Comparison of ENCODE assay signal across 21 cellular contexts in genomic region chr5:141411575-141411974, GRCh38. TPM values are rescaled to one million over a fixed set of nuclear protein-coding genes. Genes with fewer than 3 reads are reported as not detected.
"Had no signal": no experiment of that assay in that cellular context is flagged by ENCODE, and none has a peak within 500 bp of the region (broad histone marks: within the 10 kb centered on the region; RNA-seq: fewer than 3 reads in every experiment).

No MANE protein-coding gene starts in this region.

- H3K4me3 Mint-ChIP-seq: activated CD4-positive, alpha-beta T cell treated with anti-CD3 and anti-CD28 coated beads, Interleukin-2, amount 10 ng/mL, durations not matched to agents 24 days and 14 days; activated naive CD8-positive, alpha-beta T cell treated with anti-CD3 and anti-CD28 coated beads for 36 hours; activated T-cell treated with anti-CD3 and anti-CD28 coated beads, Interleukin-2, amount 50 U/mL, for 72 hours; central memory CD8-positive, alpha-beta T cell; naive thymus-derived CD8-positive, alpha-beta T cell; stimulated activated memory B cell treated with anti-CD40 and anti-IgM and Interleukin-4, amounts not matched to agents 10 μg/mL and 1 μg/mL and 100 μg/mL, for 72 hours; T-helper 2 cell treated with Interferon-gamma antibody and Interleukin-4, amounts not matched to agents 5 μg/mL and 100 μg/mL, for 36 hours had no signal

- DNase-seq: activated CD4-positive, CD25-positive, alpha-beta regulatory T cell; activated CD8-positive, alpha-beta memory T cell treated with anti-CD3 and anti-CD28 coated beads, Interleukin-2, amount 50 U/mL, for 48 hours; activated gamma-delta T cell treated with Interleukin-2 at 50 U/mL for 16 hours; activated naive CD8-positive, alpha-beta T cell treated with anti-CD3 and anti-CD28 coated beads for 36 hours; activated T-cell treated with anti-CD3 and anti-CD28 coated beads, Interleukin-2, amount 50 U/mL, for 72 hours; amygdala; brain microvascular endothelial cell; effector CD8-positive, alpha-beta T cell; foreskin melanocyte; heart left ventricle; left colon; naive thymus-derived CD8-positive, alpha-beta T cell; stimulated activated CD4-positive, alpha-beta T cell treated with anti-CD3 and anti-CD28 coated beads, Interleukin-2, amount 100 ng/mL, for 48 hours; SW 1271; tibial artery had no signal

- H3K36me3 ChIP-seq: brain microvascular endothelial cell had no signal

- ATAC-seq: activated T-cell treated with anti-CD3 and anti-CD28 coated beads, Interleukin-2, amount 50 U/mL, for 72 hours; heart left ventricle; left colon; naive thymus-derived CD8-positive, alpha-beta T cell; stimulated activated memory B cell treated with anti-CD40 and anti-IgM and Interleukin-4, amounts not matched to agents 10 μg/mL and 1 μg/mL and 100 μg/mL, for 72 hours had no signal

- H3K27me3 ChIP-seq: brain microvascular endothelial cell, tibial artery had no signal

- H3K4me1 ChIP-seq: parathyroid adenoma, tibial artery had no signal

- H3K27ac ChIP-seq: brain microvascular endothelial cell, heart left ventricle, parathyroid adenoma, tibial artery had no signal

- H3K4me3 ChIP-seq: heart left ventricle, lung, tibial artery had no signal

- H3K27ac Mint-ChIP-seq: activated CD4-positive, alpha-beta T cell treated with anti-CD3 and anti-CD28 coated beads, Interleukin-2, amount 10 ng/mL, durations not matched to agents 24 days and 14 days; activated naive CD8-positive, alpha-beta T cell treated with anti-CD3 and anti-CD28 coated beads for 36 hours; activated T-cell treated with anti-CD3 and anti-CD28 coated beads, Interleukin-2, amount 50 U/mL, for 72 hours; stimulated activated memory B cell treated with anti-CD40 and anti-IgM and Interleukin-4, amounts not matched to agents 10 μg/mL and 1 μg/mL and 100 μg/mL, for 72 hours; T-helper 2 cell treated with Interferon-gamma antibody and Interleukin-4, amounts not matched to agents 5 μg/mL and 100 μg/mL, for 36 hours had no signal

RNA-seq across cellular contexts. Expression of gene PCDHGA10, which starts 1.2 kb away (rescaled TPM):
- polyA plus RNA-seq: naive thymus-derived CD8-positive, alpha-beta T cell had no signal

RNA-seq across cellular contexts. Expression of gene PCDHGB6, which starts 3.8 kb away (rescaled TPM):
- total RNA-seq: activated naive CD8-positive, alpha-beta T cell treated with anti-CD3 and anti-CD28 coated beads for 36 hours had no signal

RNA-seq across cellular contexts. Expression of gene PCDHGB7, which starts 5.9 kb away (rescaled TPM):
- total RNA-seq: activated naive CD8-positive, alpha-beta T cell treated with anti-CD3 and anti-CD28 coated beads for 36 hours had no signal
- polyA plus RNA-seq: naive thymus-derived CD8-positive, alpha-beta T cell had no signal

RNA-seq across cellular contexts. Expression of gene PCDHGA9, which starts 9.0 kb away (rescaled TPM):
- total RNA-seq: activated naive CD8-positive, alpha-beta T cell treated with anti-CD3 and anti-CD28 coated beads for 36 hours had no signal

RNA-seq across cellular contexts. Expression of gene PCDHGA11, which starts 9.3 kb away (rescaled TPM):
- polyA plus RNA-seq: naive thymus-derived CD8-positive, alpha-beta T cell had no signal
